Comparison of ENCODE assay signal across 8 cellular contexts in the genomic region with DNA sequence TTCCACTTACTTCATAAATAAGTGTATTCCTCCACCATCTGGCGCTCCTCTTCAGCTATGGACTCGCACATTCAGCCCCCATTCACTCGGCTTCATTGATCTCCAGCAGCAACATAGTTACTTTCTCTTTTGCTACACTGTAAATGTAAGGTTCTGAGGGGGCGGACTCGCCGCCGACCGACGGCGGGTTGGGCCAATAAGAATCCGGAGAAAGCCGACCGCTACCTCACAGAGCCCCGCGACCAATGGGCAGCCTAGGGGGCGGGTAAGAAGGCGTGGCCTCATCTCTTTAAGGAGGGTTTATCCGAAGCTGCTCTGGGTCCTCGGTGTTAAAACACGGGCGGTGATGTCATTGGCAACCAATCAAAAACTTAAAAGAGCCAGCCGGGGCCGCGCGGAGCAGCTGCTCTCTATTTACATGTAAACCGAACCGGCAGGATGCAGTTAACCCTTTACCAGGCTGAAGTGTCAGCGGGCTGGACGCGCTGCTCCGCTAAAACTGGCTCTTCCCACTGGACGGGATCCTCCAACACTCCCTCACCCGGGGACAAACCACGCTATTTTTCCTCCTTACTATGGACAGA. TPM values are rescaled to one million over a fixed set of nuclear protein-coding genes. Genes with fewer than 3 reads are reported as not detected.
DNase-seq lines count a peak whose midpoint lies in the region; ATAC-seq and TF ChIP-seq lines count a peak whose summit lies in the region.

A gene (minus strand): TSS at position 119 of the 584 bp plus-strand sequence. CDS start 2,345 bp downstream, outside the sequence.

- H3K4me1 ChIP-seq in ovary (ENCODE audit: insufficient read depth): peaks cover 1% of the 10 kb centered on the region
- H3K4me1 ChIP-seq in thyroid gland: peaks cover 9 to 14% of the 10 kb centered on the region in 2 donors

- H3K79me2 ChIP-seq in SU-DHL-6 (ENCODE audit: insufficient read depth, low read length): no peaks in the 10 kb centered on the region

- H3K4me2 ChIP-seq in SU-DHL-6 (ENCODE audit: low read depth, low read length, poor library complexity, severe bottlenecking): peak within 1 kb of the TSS; percentile 90

- H3K36me3 ChIP-seq in SU-DHL-6 (ENCODE audit: low read length) (0 out of 2 replicates have a peak, but pooled peaks cover 3% of the 10 kb centered on the region), ovary (no peaks in the 10 kb centered on the region), thyroid gland (no peaks in the 10 kb centered on the region)

- peak within 1 kb of the TSS; percentile 95 for H2AFZ ChIP-seq in SU-DHL-6 (ENCODE audit: low read depth, low read length, severe bottlenecking)

- no peaks in the 10 kb centered on the region for H3K9me3 ChIP-seq in SU-DHL-6 (ENCODE audit: insufficient read depth, low read length)
- no peaks in the 10 kb centered on the region for H3K9me3 ChIP-seq in ovary
- no peaks in the 10 kb centered on the region for H3K9me3 ChIP-seq in thyroid gland

- no peaks in the 10 kb centered on the region for H4K20me1 ChIP-seq in SU-DHL-6 (ENCODE audit: low read depth, low read length)

- peak within 1 kb of the TSS; percentile 63 for H3K9ac ChIP-seq in SU-DHL-6 (ENCODE audit: low read length)

- H3K4me3 ChIP-seq in SU-DHL-6 (ENCODE audit: insufficient read depth, low read length, poor library complexity, severe bottlenecking) (peak within 1 kb of the TSS; percentile 93), ovary (peak within 1 kb of the TSS; percentile 77), thyroid gland (replicated peaks in 1 of 3) (peak within 1 kb of the TSS; percentile 50 to 77 (median 51))

- 0 to 1% (median 0%) methylated on average over 34 of the region's 34 CpGs for WGBS in ovary, 3 donors
- 1% methylated on average over 33 to 34 of the region's 34 CpGs for WGBS in thyroid gland, 2 donors

- H3K27ac ChIP-seq in SU-DHL-6 (ENCODE audit: low read depth, low read length) (peak within 1 kb of the TSS; percentile 64), ovary (peak within 1 kb of the TSS; percentile 98 to 99), thyroid gland (peak within 1 kb of the TSS; percentile 96 to 99 (median 99))

- TF ChIP-seq EP300 in ovary (IDR thresholded peaks at IDR 0.05): no peak

- TF ChIP-seq CTCF in GM12873 (IDR thresholded peaks at IDR 0.05; ENCODE audit: insufficient read depth, low read depth, low read length, missing control alignments) (peak; percentile 12), SU-DHL-6 (IDR thresholded peaks at IDR 0.05; ENCODE audit: insufficient read depth, low read length, poor library complexity, severe bottlenecking) (no peak), ovary (IDR thresholded peaks at IDR 0.05) (no peak), thyroid gland (IDR thresholded peaks at IDR 0.05) (no peak)

- DNase-seq in NCI-H1417 (lab: John Stamatoyannopoulos, UW) (peak; percentile 95 to 100 (median 98)), Right ventricle myocardium superior (peak; percentile 99), ovary (peak; percentile 97 to 99 (median 98)), thyroid gland (peak; percentile 99)
- DNase-seq in activated naive CD8-positive, alpha-beta T cell treated with anti-CD3 and anti-CD28 coated beads, Interleukin-2, amount 50 U/mL, for 16 hours (ENCODE audit: low read depth, low spot score): peak; percentile 97

- H3K27me3 ChIP-seq in SU-DHL-6 (ENCODE audit: low read length) (no peaks in the 10 kb centered on the region), ovary (no peaks in the 10 kb centered on the region), thyroid gland (no peaks in the 10 kb centered on the region)

- ATAC-seq in HG02759 (IDR thresholded peaks at IDR 0.05; ENCODE audit: unreplicated experiment) (peak; percentile 82), Right ventricle myocardium superior (ENCODE audit: poor library complexity) (peak; percentile 93)

- TF ChIP-seq POLR2A in ovary (IDR thresholded peaks at IDR 0.05) (peak; percentile 34), thyroid gland (IDR thresholded peaks at IDR 0.05) (peak; percentile 75 to 97)

- intact Hi-C loops in Right ventricle myocardium superior (cut with DNase I): loop anchor here (10.0 kb wide), 1 partner anchor 197 kb away; no protein-coding TSS in a partner anchor
- intact Hi-C loops in ovary (cut with DNase I): no loop called here
- intact Hi-C loops in thyroid gland (cut with DNase I): loop anchor here (10.0 kb wide), 1 partner anchor 197 kb away; no protein-coding TSS in a partner anchor

- H3F3A ChIP-seq in SU-DHL-6 (ENCODE audit: insufficient read depth): no peaks in the 10 kb centered on the region

- no peaks in the 10 kb centered on the region for H3K9me2 ChIP-seq in SU-DHL-6 (replicated peaks; ENCODE audit: insufficient read depth, low read length)

RNA-seq across cellular contexts. Expression of the gene that starts here (rescaled TPM):
- 4.5 TPM for total RNA-seq in Right ventricle myocardium superior
- 1 to 10 TPM in 6 of 7 donors, under 1 TPM in 1; 0.81 to 8.5 (median 2.0) TPM for total RNA-seq in ovary
- 1 to 10 TPM; 1.7 to 5.5 TPM for polyA plus RNA-seq in ovary
- 10 to 100 TPM in 1 of 4 donors, 1 to 10 TPM in 3; 7.2 to 13.8 (median 8.6) TPM for total RNA-seq in thyroid gland

Comparison
In these comparisons a context has a peak if more than half of its experiments do, and no peak if none do; other contexts are left out.
1. Peak in every context shown above with its lines: DNase-seq, ATAC-seq, H3K4me3 ChIP-seq and H3K27ac ChIP-seq.
2. intact Hi-C loops: an anchor here in Right ventricle myocardium superior (10.0 kb wide) and thyroid gland (10.0 kb wide); none called in ovary.